ENCODE assay signal across 10 cellular contexts in genomic region chr2:95026471-95027368, GRCh38. TPM values are rescaled to one million over a fixed set of nuclear protein-coding genes. Genes with fewer than 3 reads are reported as not detected.
DNase-seq lines count a peak whose midpoint lies in the region; ATAC-seq, FAIRE-seq and TF ChIP-seq lines count a peak whose summit lies in the region.
"Had no signal": no experiment of that assay in that cellular context is flagged by ENCODE, and none has a peak within 500 bp of the region (broad histone marks: within the 10 kb centered on the region; RNA-seq: fewer than 3 reads in every experiment).

No MANE protein-coding gene starts in this region.

- no peak overlapping the region for H3K4ac ChIP-seq in H9 (ENCODE audit: low read depth, low read length)

- FAIRE-seq in small intestine (lab: Jason Lieb, UNC) = no peak

- no peak overlapping the region for H3K14ac ChIP-seq in H9 (ENCODE audit: insufficient read depth, low read length)

- no peak overlapping the region for H2BK5ac ChIP-seq in H9 (ENCODE audit: insufficient read length, low read length)

- H3K56ac ChIP-seq in H9 (ENCODE audit: insufficient read length, low read depth, low read length) = no peak overlapping the region

- H3K9me3 ChIP-seq in H9 (ENCODE audit: control insufficient read depth, low read depth, low read length) (no peaks in the 10 kb centered on the region), heart right ventricle (no peaks in the 10 kb centered on the region), sigmoid colon (no peaks in the 10 kb centered on the region), small intestine (ENCODE audit: control insufficient read depth, low read depth) (no peaks in the 10 kb centered on the region), Caco-2 (no peaks in the 10 kb centered on the region)
- H3K9me3 ChIP-seq: uterus had no signal

- H3K27ac Mint-ChIP-seq in H9 = no peak overlapping the region; a peak in 1 of 7 replicates
- H3K27ac Mint-ChIP-seq in activated CD4-positive, alpha-beta memory T cell treated with anti-CD3 and anti-CD28 coated beads for 36 hours = peak overlapping the region; percentile 98
- H3K27ac Mint-ChIP-seq in Caco-2 (ENCODE audit: unreplicated experiment) = no peak overlapping the region

- H3K9ac ChIP-seq in H9 (ENCODE audit: extremely low read depth, insufficient read length, low read length) = no peak overlapping the region

- TF ChIP-seq EP300 in sigmoid colon (IDR thresholded peaks at IDR 0.05) = no peak

- H2AK5ac ChIP-seq in H9 (ENCODE audit: insufficient read length, low read length) = no peak overlapping the region

- H3K9me3 Mint-ChIP-seq in H9 (no peaks in the 10 kb centered on the region), Caco-2 (ENCODE audit: unreplicated experiment) (no peaks in the 10 kb centered on the region)
- no peaks in the 10 kb centered on the region for H3K9me3 Mint-ChIP-seq in activated CD4-positive, alpha-beta memory T cell treated with anti-CD3 and anti-CD28 coated beads for 36 hours

- TF ChIP-seq CTCF in H9 (conservative IDR thresholded peaks at IDR 0.05) = no peak
- TF ChIP-seq CTCF in heart right ventricle (IDR thresholded peaks at IDR 0.05) = no peak
- TF ChIP-seq CTCF in sigmoid colon (IDR thresholded peaks at IDR 0.05) = no peak
- TF ChIP-seq CTCF in Caco-2 (IDR thresholded peaks at IDR 0.05; ENCODE audit: insufficient read depth in 1 of 2, low read depth in 1 of 2, low read length in 1 of 2, severe bottlenecking in 1 of 2, unreplicated experiment in 1 of 2) = no peak
- TF ChIP-seq CTCF in GM20000 (IDR thresholded peaks at IDR 0.05; ENCODE audit: extremely low read depth, missing control alignments) = no peak

- H3K27ac ChIP-seq in H9 (ENCODE audit: insufficient read length, low read depth, low read length) (no peak overlapping the region), heart right ventricle (peak overlapping the region in 1 of 10 donors; percentile 60), sigmoid colon (peak overlapping the region in 3 of 4 donors; percentile 55 to 72 (median 57)), small intestine (ENCODE audit: low read depth in 1 of 2, low read length in 1 of 2) (no peak overlapping the region)
- H3K27ac ChIP-seq: uterus had no signal

- no peak overlapping the region for H2BK15ac ChIP-seq in H9 (ENCODE audit: low read depth, low read length)

- H2BK12ac ChIP-seq in H9 (ENCODE audit: insufficient read length, low read depth, low read length) = no peak overlapping the region

- peaks cover 8% of the 10 kb centered on the region for H3K23me2 ChIP-seq in H9 (ENCODE audit: insufficient read length, low read depth, low read length, poor library complexity, severe bottlenecking)

- peak overlapping the region; percentile 10 to 57 (median 44) for H3K4me3 ChIP-seq in heart right ventricle
- peak overlapping the region; percentile 27 to 49 (median 42) for H3K4me3 ChIP-seq in sigmoid colon
- no peak overlapping the region for H3K4me3 ChIP-seq in small intestine (ENCODE audit: low read depth in 1 of 2, low read length in 2 of 2)
- H3K4me3 ChIP-seq in Caco-2 (ENCODE audit: low read depth, low read length) = no peak overlapping the region
- H3K4me3 ChIP-seq: uterus had no signal

- ATAC-seq in heart right ventricle = peak in 4 of 8 donors; percentile 10 to 36 (median 24)
- ATAC-seq in HG03378 (IDR thresholded peaks at IDR 0.05; ENCODE audit: unreplicated experiment) = no peak

- H2BK20ac ChIP-seq in H9 (ENCODE audit: low read depth, low read length, poor library complexity, severe bottlenecking) = no peak overlapping the region

- H2AFZ ChIP-seq in H9 (ENCODE audit: low read length) = no peak overlapping the region

- H3K4me3 Mint-ChIP-seq in H9 (peak overlapping the region; percentile 70 to 90), Caco-2 (ENCODE audit: unreplicated experiment) (no peak overlapping the region)
- peak overlapping the region; percentile 99 for H3K4me3 Mint-ChIP-seq in activated CD4-positive, alpha-beta memory T cell treated with anti-CD3 and anti-CD28 coated beads for 36 hours

- H3K4me1 Mint-ChIP-seq in H9 = peaks cover 19 to 30% of the 10 kb centered on the region in 2 experiments
- peaks cover 75% of the 10 kb centered on the region for H3K4me1 Mint-ChIP-seq in activated CD4-positive, alpha-beta memory T cell treated with anti-CD3 and anti-CD28 coated beads for 36 hours (ENCODE audit: low read depth)
- no peaks in the 10 kb centered on the region for H3K4me1 Mint-ChIP-seq in Caco-2 (ENCODE audit: low read depth, unreplicated experiment)

- peak overlapping the region; percentile 69 for H3K4me2 ChIP-seq in H9 (ENCODE audit: insufficient read depth, insufficient read length, low read length)

- no TSS peak for BruUV-seq in Caco-2 (replicated peaks; lab: Mats Ljungman, UMichigan)

- no CpG with 5 or more reads among the region's 47 CpGs for WGBS in H9 (ENCODE audit: extremely low coverage, insufficient read length, low lambda C conversion rate)
- 12 to 16% methylated on average over 47 of the region's 47 CpGs for WGBS in heart right ventricle, 2 donors
- 10 to 11% methylated on average over 47 of the region's 47 CpGs for WGBS in sigmoid colon, 2 donors
- WGBS in small intestine, 3 donors = 5 to 9% (median 9%) methylated on average over 47 of the region's 47 CpGs

- CTCF ChIA-PET in activated CD4-positive, alpha-beta memory T cell treated with anti-CD3 and anti-CD28 coated beads for 36 hours (lab: Charles Lee) = interaction anchor here (0.7 to 8.3 kb wide), 6 partner anchors 8 to 89 kb away, joined by 3 to 409 read pairs (median 48); no protein-coding TSS in a partner anchor
- CTCF ChIA-PET in Caco-2 (lab: Charles Lee) = no interaction called here

- no peak for DNase-seq in H9
- DNase-seq in activated CD4-positive, alpha-beta memory T cell treated with anti-CD3 and anti-CD28 coated beads for 36 hours = peak; percentile 55
- no peak for DNase-seq in heart right ventricle
- DNase-seq in sigmoid colon = no peak
- no peak for DNase-seq in small intestine
- no peak for DNase-seq in Caco-2
- DNase-seq in GM20000 (ENCODE audit: low spot score) = no peak
- DNase-seq: KG1, uterus had no signal

- no peak overlapping the region for H4K8ac ChIP-seq in H9 (replicated peaks; ENCODE audit: insufficient read length, low read depth, low read length)

- no peak overlapping the region for H4K91ac ChIP-seq in H9 (ENCODE audit: insufficient read length, low read depth, low read length)

- intact Hi-C loops in activated CD4-positive, alpha-beta memory T cell treated with anti-CD3 and anti-CD28 coated beads for 36 hours (cut with micrococcal nuclease) = loop anchor here (1.0 to 10.0 kb wide), 3 partner anchors 15 to 288 kb away; partner anchors contain the start of gene ZNF2
- intact Hi-C loops in heart right ventricle (cut with DNase I) (loop anchor here in 3 of 10 donors (10.0 kb wide), 2 partner anchors 48 to 88 kb away; no protein-coding TSS in a partner anchor), sigmoid colon (cut with DNase I) (no loop called here), Caco-2 (cut with micrococcal nuclease; ENCODE audit: unreplicated experiment) (no loop called here)

- H2BK120ac ChIP-seq in H9 (ENCODE audit: low read depth, low read length, poor library complexity, severe bottlenecking) = no peak overlapping the region

- no peak overlapping the region for H4K5ac ChIP-seq in H9 (ENCODE audit: insufficient read length, low read depth, low read length)

- H3K23ac ChIP-seq in H9 (ENCODE audit: insufficient read length, low read depth, low read length) = no peak overlapping the region

- no peak overlapping the region for H3T11ph ChIP-seq in H9 (ENCODE audit: low read length)

- no peaks in the 10 kb centered on the region for H4K20me1 ChIP-seq in H9 (ENCODE audit: control insufficient read depth, insufficient read depth, insufficient read length)

- no peak for TF ChIP-seq POLR2A in sigmoid colon (IDR thresholded peaks at IDR 0.05)

- H3K79me2 ChIP-seq in H9 (ENCODE audit: insufficient read depth, low read length) = no peaks in the 10 kb centered on the region

- H3K27me3 Mint-ChIP-seq in H9 (ENCODE audit: low read depth) = peaks cover 99% of the 10 kb centered on the region
- H3K27me3 Mint-ChIP-seq in activated CD4-positive, alpha-beta memory T cell treated with anti-CD3 and anti-CD28 coated beads for 36 hours = no peaks in the 10 kb centered on the region
- peaks cover 6% of the 10 kb centered on the region for H3K27me3 Mint-ChIP-seq in Caco-2 (ENCODE audit: insufficient read depth, unreplicated experiment)

- H3K36me3 ChIP-seq in heart right ventricle (no peaks in the 10 kb centered on the region), sigmoid colon (no peaks in the 10 kb centered on the region), small intestine (ENCODE audit: control insufficient read depth in 2 of 2, insufficient read depth in 2 of 2, low read length in 2 of 2) (no peaks in the 10 kb centered on the region), Caco-2 (ENCODE audit: control insufficient read depth, insufficient read depth, low read length) (no peaks in the 10 kb centered on the region)
- H3K36me3 ChIP-seq: uterus had no signal

- peaks cover 38% of the 10 kb centered on the region for H3K27me3 ChIP-seq in H9 (ENCODE audit: insufficient read depth, low read length)
- peaks cover 11 to 89% (median 81%) of the 10 kb centered on the region in 7 donors for H3K27me3 ChIP-seq in heart right ventricle
- peaks cover 19 to 64% (median 30%) of the 10 kb centered on the region in 3 donors for H3K27me3 ChIP-seq in sigmoid colon
- H3K27me3 ChIP-seq in small intestine (ENCODE audit: control insufficient read depth in 2 of 2, insufficient read depth in 2 of 2, low read length in 2 of 2) = peaks cover 10 to 12% of the 10 kb centered on the region in 2 donors
- H3K27me3 ChIP-seq in Caco-2 (replicated peaks; ENCODE audit: control insufficient read depth, insufficient read depth, low read length) = no peaks in the 10 kb centered on the region

- no peak overlapping the region for H3K18ac ChIP-seq in H9 (ENCODE audit: insufficient read length, low read depth, low read length)

- POLR2A ChIA-PET in activated CD4-positive, alpha-beta memory T cell treated with anti-CD3 and anti-CD28 coated beads for 36 hours (lab: Charles Lee) = interaction anchor here (0.9 to 1.8 kb wide), 7 partner anchors 15 to 138 kb away, joined by 4 to 15 read pairs (median 6); no protein-coding TSS in a partner anchor
- POLR2A ChIA-PET in Caco-2 (lab: Charles Lee) = no interaction called here

- H3K4me1 ChIP-seq in H9 (ENCODE audit: insufficient read depth, low read length) (peaks cover 2% of the 10 kb centered on the region; the same call in 1 of the 2 replicates), heart right ventricle (peaks cover 0 to 24% (median 13%) of the 10 kb centered on the region in 9 donors), sigmoid colon (peaks cover 0 to 21% (median 11%) of the 10 kb centered on the region in 4 donors), small intestine (ENCODE audit: control insufficient read depth in 2 of 2, insufficient read depth in 1 of 2, low read depth in 1 of 2, low read length in 1 of 2) (no peaks in the 10 kb centered on the region), Caco-2 (no peaks in the 10 kb centered on the region)

- no peaks in the 10 kb centered on the region for H3K79me1 ChIP-seq in H9 (ENCODE audit: insufficient read depth, low read depth, low read length, poor library complexity, severe bottlenecking)

- H3K36me3 Mint-ChIP-seq in H9 (ENCODE audit: insufficient read depth in 1 of 3, low read depth in 3 of 3) (no peaks in the 10 kb centered on the region; a peak in 1 of 7 replicates), Caco-2 (ENCODE audit: insufficient read depth, unreplicated experiment) (no peaks in the 10 kb centered on the region)
- H3K36me3 Mint-ChIP-seq in activated CD4-positive, alpha-beta memory T cell treated with anti-CD3 and anti-CD28 coated beads for 36 hours = peaks cover 8% of the 10 kb centered on the region

RNA-seq across cellular contexts. Expression of gene MAL, which starts 1.2 kb away (rescaled TPM):
- total RNA-seq in H9 (2021) (not detected in 2 replicates), heart right ventricle (10 to 100 TPM in 1 of 10 donors, 1 to 10 TPM in 9; 1.5 to 10.5 (median 3.0) TPM), sigmoid colon (10 to 100 TPM in 3 of 4 donors, 1 to 10 TPM in 1; 7.6 to 28.9 (median 15.9) TPM), Caco-2 (2022) (not detected in 2 replicates)
- 10 to 100 TPM; 63.5 to 63.6 TPM for total RNA-seq in activated CD4-positive, alpha-beta memory T cell treated with anti-CD3 and anti-CD28 coated beads for 36 hours
- polyA plus RNA-seq in heart right ventricle (1 to 10 TPM; 4.2 to 9.1 TPM), sigmoid colon (1 to 10 TPM in 2 of 3 donors, under 1 TPM in 1; 0.69 to 8.4 (median 7.4) TPM), small intestine (1 to 10 TPM; 1.6 to 3.8 (median 1.6) TPM)

Comparison
In these comparisons a context has a peak if more than half of its experiments do, and no peak if none do; other contexts are left out.
1. H3K27ac ChIP-seq: peak in sigmoid colon (3 of 4); none in H9 (single experiment) and small intestine (0 of 2).
2. H3K4me3 ChIP-seq: peak in heart right ventricle (10 of 10) and sigmoid colon (4 of 4); none in small intestine (0 of 2) and Caco-2 (single experiment).